Comparison of ENCODE assay signal across 8 cellular contexts in the genomic region with DNA sequence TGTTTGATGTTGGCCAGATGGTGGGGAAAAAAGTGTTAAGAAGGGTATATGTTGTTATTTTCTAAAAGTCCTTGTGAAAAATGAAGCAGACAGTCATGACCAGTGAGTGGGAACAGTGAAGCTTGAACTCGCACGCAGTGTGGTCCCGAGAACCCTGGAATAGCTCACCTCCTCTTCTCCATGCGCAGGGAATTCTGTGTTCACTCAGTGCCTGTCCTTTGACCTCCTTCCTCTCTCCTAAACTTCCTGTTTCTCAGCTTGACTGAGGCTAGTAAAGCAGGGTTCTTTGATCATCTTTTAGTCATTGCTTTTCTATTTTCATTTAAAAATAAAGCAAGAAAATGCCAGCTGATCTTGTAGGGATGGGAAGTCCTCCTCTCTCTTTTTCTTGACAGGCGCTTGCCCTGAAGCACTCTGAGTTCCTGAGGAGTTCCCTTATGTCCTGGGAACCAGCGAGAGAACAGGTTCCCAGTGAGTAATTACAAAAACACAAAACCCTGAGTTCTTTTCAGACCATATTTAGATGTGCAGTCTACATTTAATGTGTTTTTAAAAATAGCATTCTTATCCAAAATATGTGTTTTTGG.
A peak's percentile ranks its signal among the peaks of the same experiment; 100 is the strongest.
DNase-seq lines count a peak whose midpoint lies in the region; TF ChIP-seq lines count a peak whose summit lies in the region.
"Had no signal": no experiment of that assay in that cellular context is flagged by ENCODE, and none has a peak within 500 bp of the region (broad histone marks: within the 10 kb centered on the region; RNA-seq: fewer than 3 reads in every experiment).

No MANE protein-coding gene starts in this region.

- H2AFZ ChIP-seq in OCI-LY7 (ENCODE audit: low read length): no peak overlapping the region
- H2AFZ ChIP-seq in mammary epithelial cell (ENCODE audit: low read depth, low read length): no peak overlapping the region
- H2AFZ ChIP-seq: PC-9 had no signal

- dilution Hi-C loops in mammary epithelial cell (cut with HindIII; ENCODE audit: low sequenced_read_pairs): no loop called here

- CTCF ChIA-PET in OCI-LY7 (lab: Charles Lee; ENCODE audit: unreplicated experiment): no interaction called here
- CTCF ChIA-PET in mammary epithelial cell (lab: Charles Lee; ENCODE audit: low non-redundant PET): no interaction called here

- H3K79me2 ChIP-seq in OCI-LY7 (ENCODE audit: insufficient read depth, low read depth, low read length) (peaks cover 52% of the 10 kb centered on the region), mammary epithelial cell (ENCODE audit: insufficient read depth, low read length) (peaks cover 97% of the 10 kb centered on the region)

- WGBS in mammary epithelial cell (ENCODE audit: low coverage, missing lambda C conversion rate): 81% methylated on average over 6 of the region's 6 CpGs
- WGBS in liver: 78% methylated on average over 6 of the region's 6 CpGs

- intact Hi-C loops in OCI-LY7 (cut with micrococcal nuclease; ENCODE audit: unreplicated experiment): no loop called here
- intact Hi-C loops in mammary epithelial cell (cut with micrococcal nuclease): no loop called here

- in situ Hi-C loops in mammary epithelial cell (cut with MboI; ENCODE audit: low sequenced_read_pairs in 2 of 2): no loop called here

- H3K27ac ChIP-seq in OCI-LY7 (ENCODE audit: low read depth, low read length, poor library complexity, severe bottlenecking) (no peak overlapping the region), mammary epithelial cell (ENCODE audit: insufficient read depth, low read depth, low read length) (peak overlapping the region; percentile 45), liver (ENCODE audit: low read depth in 1 of 2, low read length in 2 of 2) (peak overlapping the region; percentile 41 to 61), subcutaneous abdominal adipose tissue (ENCODE audit: low read depth, low read length) (peak overlapping the region; percentile 81)
- H3K27ac ChIP-seq: PC-9 had no signal

- peaks cover 59% of the 10 kb centered on the region for H3K36me3 ChIP-seq in OCI-LY7 (ENCODE audit: insufficient read depth, low read length)
- H3K36me3 ChIP-seq in mammary epithelial cell (ENCODE audit: insufficient read depth, low read length): peaks cover 2% of the 10 kb centered on the region
- H3K36me3 ChIP-seq in liver (ENCODE audit: control insufficient read depth in 4 of 4, insufficient read depth in 3 of 4, low read depth in 1 of 4, low read length in 3 of 4): peaks cover 0 to 3% (median under 1%) of the 10 kb centered on the region in 4 donors
- H3K36me3 ChIP-seq in subcutaneous abdominal adipose tissue (ENCODE audit: control insufficient read depth in 5 of 5, insufficient read depth in 5 of 5, low read length in 5 of 5): peaks cover 0 to 14% (median 11%) of the 10 kb centered on the region in 5 donors

- no TSS peak for BruUV-seq in OCI-LY7 (replicated peaks; lab: Mats Ljungman, UMichigan)
- no TSS peak for BruUV-seq in mammary epithelial cell (replicated peaks; lab: Mats Ljungman, UMichigan)

- no peak for TF ChIP-seq CTCF in OCI-LY7 (conservative IDR thresholded peaks at IDR 0.05; ENCODE audit: low read length)
- no peak for TF ChIP-seq CTCF in mammary epithelial cell (conservative IDR thresholded peaks at IDR 0.05 in 1 of 2, IDR thresholded peaks at IDR 0.05 in 1 of 2; ENCODE audit: extremely low read depth in 1 of 2, insufficient read depth in 1 of 2, low read depth in 1 of 2, low read length in 2 of 2)
- no peak for TF ChIP-seq CTCF in liver (IDR thresholded peaks at IDR 0.05; ENCODE audit: low read depth, low read length, missing input control)

- no peaks in the 10 kb centered on the region for H3K9me2 ChIP-seq in OCI-LY7 (ENCODE audit: insufficient read depth, low read length)

- H3K4me3 ChIP-seq in OCI-LY7 (ENCODE audit: low read depth, low read length, poor library complexity, severe bottlenecking) (no peak overlapping the region), mammary epithelial cell (replicated peaks in 1 of 3; ENCODE audit: insufficient read depth in 1 of 3, low read depth in 2 of 3, low read length in 3 of 3) (no peak overlapping the region), liver (ENCODE audit: low read depth in 1 of 3, low read length in 3 of 3) (no peak overlapping the region), subcutaneous abdominal adipose tissue (ENCODE audit: low read depth in 1 of 5, low read length in 5 of 5) (peak overlapping the region in 1 of 5 donors; percentile 13)
- H3K4me3 ChIP-seq: PC-9 had no signal

- no peak for TF ChIP-seq RAD21 in liver (IDR thresholded peaks at IDR 0.05)

- H3K9me3 ChIP-seq in OCI-LY7 (ENCODE audit: low read length) (no peaks in the 10 kb centered on the region), mammary epithelial cell (replicated peaks; ENCODE audit: insufficient read depth, low read length) (no peaks in the 10 kb centered on the region), liver (ENCODE audit: control insufficient read depth in 4 of 4, low read length in 3 of 4) (no peaks in the 10 kb centered on the region), subcutaneous abdominal adipose tissue (ENCODE audit: control insufficient read depth in 5 of 5, low read length in 5 of 5) (no peaks in the 10 kb centered on the region)

- H3K4me2 ChIP-seq in OCI-LY7 (ENCODE audit: low read length): peak overlapping the region; percentile 32; the same call in 1 of the 2 replicates
- H3K4me2 ChIP-seq in mammary epithelial cell (ENCODE audit: insufficient read depth, low read depth, low read length): no peak overlapping the region
- H3K4me2 ChIP-seq: PC-9 had no signal

- no peak overlapping the region for H3K9ac ChIP-seq in mammary epithelial cell (ENCODE audit: insufficient read depth, low read length)
- no peak overlapping the region for H3K9ac ChIP-seq in liver (ENCODE audit: low read depth in 1 of 2, low read length in 2 of 2)
- H3K9ac ChIP-seq in subcutaneous abdominal adipose tissue (ENCODE audit: low read length in 5 of 5): peak overlapping the region in 1 of 5 donors; percentile 6

- H3K27me3 ChIP-seq in mammary epithelial cell (ENCODE audit: insufficient read depth, low read length) (no peaks in the 10 kb centered on the region), liver (ENCODE audit: control insufficient read depth in 4 of 4, insufficient read depth in 4 of 4, low read length in 3 of 4) (no peaks in the 10 kb centered on the region), subcutaneous abdominal adipose tissue (ENCODE audit: control insufficient read depth in 5 of 5, insufficient read depth in 4 of 5, low read length in 5 of 5) (no peaks in the 10 kb centered on the region)

- H3K4me1 ChIP-seq in OCI-LY7 (ENCODE audit: insufficient read depth, low read length, poor library complexity, severe bottlenecking): peaks cover 44% of the 10 kb centered on the region
- peaks cover 12% of the 10 kb centered on the region for H3K4me1 ChIP-seq in mammary epithelial cell (ENCODE audit: insufficient read depth, low read length)
- peaks cover 0 to 5% (median 0%) of the 10 kb centered on the region in 4 donors for H3K4me1 ChIP-seq in liver (ENCODE audit: control insufficient read depth in 4 of 4, insufficient read depth in 4 of 4, low read length in 3 of 4)
- H3K4me1 ChIP-seq in subcutaneous abdominal adipose tissue (ENCODE audit: control insufficient read depth in 5 of 5, insufficient read depth in 5 of 5, low read length in 5 of 5): peaks cover 10 to 56% (median 45%) of the 10 kb centered on the region in 5 donors

- DNase-seq in OCI-LY7 (ENCODE audit: low spot score) (no peak), mammary epithelial cell (peak; percentile 85), DMS53 (lab: John Stamatoyannopoulos, UW) (no peak), AML-193 (lab: John Stamatoyannopoulos, UW) (no peak), OCI-M1 (lab: John Stamatoyannopoulos, UW) (no peak)

- POLR2A ChIA-PET in OCI-LY7 (lab: Charles Lee): no interaction called here

- H4K20me1 ChIP-seq in OCI-LY7 (ENCODE audit: insufficient read depth, low read length) (no peaks in the 10 kb centered on the region), mammary epithelial cell (ENCODE audit: insufficient read depth, low read length) (peaks cover 2% of the 10 kb centered on the region)

TF ChIP-seq in liver, 16 proteins besides CTCF, POLR2A, EP300 and RAD21:
- TF ChIP-seq NR2F2 (IDR thresholded peaks at IDR 0.05) (peak; percentile 44), FOXA2 (IDR thresholded peaks at IDR 0.05) (no peak), HNF4A (conservative IDR thresholded peaks at IDR 0.05) (no peak)
- TF ChIP-seq, protein P1, sequence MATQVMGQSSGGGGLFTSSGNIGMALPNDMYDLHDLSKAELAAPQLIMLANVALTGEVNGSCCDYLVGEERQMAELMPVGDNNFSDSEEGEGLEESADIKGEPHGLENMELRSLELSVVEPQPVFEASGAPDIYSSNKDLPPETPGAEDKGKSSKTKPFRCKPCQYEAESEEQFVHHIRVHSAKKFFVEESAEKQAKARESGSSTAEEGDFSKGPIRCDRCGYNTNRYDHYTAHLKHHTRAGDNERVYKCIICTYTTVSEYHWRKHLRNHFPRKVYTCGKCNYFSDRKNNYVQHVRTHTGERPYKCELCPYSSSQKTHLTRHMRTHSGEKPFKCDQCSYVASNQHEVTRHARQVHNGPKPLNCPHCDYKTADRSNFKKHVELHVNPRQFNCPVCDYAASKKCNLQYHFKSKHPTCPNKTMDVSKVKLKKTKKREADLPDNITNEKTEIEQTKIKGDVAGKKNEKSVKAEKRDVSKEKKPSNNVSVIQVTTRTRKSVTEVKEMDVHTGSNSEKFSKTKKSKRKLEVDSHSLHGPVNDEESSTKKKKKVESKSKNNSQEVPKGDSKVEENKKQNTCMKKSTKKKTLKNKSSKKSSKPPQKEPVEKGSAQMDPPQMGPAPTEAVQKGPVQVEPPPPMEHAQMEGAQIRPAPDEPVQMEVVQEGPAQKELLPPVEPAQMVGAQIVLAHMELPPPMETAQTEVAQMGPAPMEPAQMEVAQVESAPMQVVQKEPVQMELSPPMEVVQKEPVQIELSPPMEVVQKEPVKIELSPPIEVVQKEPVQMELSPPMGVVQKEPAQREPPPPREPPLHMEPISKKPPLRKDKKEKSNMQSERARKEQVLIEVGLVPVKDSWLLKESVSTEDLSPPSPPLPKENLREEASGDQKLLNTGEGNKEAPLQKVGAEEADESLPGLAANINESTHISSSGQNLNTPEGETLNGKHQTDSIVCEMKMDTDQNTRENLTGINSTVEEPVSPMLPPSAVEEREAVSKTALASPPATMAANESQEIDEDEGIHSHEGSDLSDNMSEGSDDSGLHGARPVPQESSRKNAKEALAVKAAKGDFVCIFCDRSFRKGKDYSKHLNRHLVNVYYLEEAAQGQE (IDR thresholded peaks at IDR 0.05): no peak
